21 cellular contexts compared by ENCODE assay signal in the genomic region with DNA sequence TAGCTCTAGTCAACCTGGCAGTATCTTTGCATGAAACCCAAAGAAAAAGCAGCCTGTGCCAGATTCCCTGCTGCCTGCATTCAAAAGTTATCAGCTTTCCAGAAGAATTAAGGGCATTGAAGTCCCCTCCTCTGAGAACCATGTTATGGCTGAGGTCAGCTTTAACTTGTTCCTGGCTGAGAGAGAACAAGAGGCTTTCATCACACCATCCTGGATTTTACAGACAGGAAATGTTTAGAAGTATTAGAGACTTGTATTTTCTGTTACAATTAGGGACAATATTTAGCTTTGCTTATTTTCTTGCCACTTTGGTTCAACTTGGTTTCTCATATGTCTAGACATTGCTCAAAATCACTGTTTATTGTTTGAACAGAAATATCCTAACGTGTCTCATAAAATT.
DNase-seq lines count a peak whose midpoint lies in the region; ATAC-seq and TF ChIP-seq lines count a peak whose summit lies in the region.
"Had no signal": no experiment of that assay in that cellular context is flagged by ENCODE, and none has a peak within 500 bp of the region (broad histone marks: within the 10 kb centered on the region; RNA-seq: fewer than 3 reads in every experiment).

No MANE protein-coding gene starts in this region.

- H3K27me3 ChIP-seq in cardiac muscle cell (no peaks in the 10 kb centered on the region), heart right ventricle (no peaks in the 10 kb centered on the region), smooth muscle cell (ENCODE audit: low read depth) (no peaks in the 10 kb centered on the region), uterus (no peaks in the 10 kb centered on the region)
- H3K27me3 ChIP-seq: MG63, SJCRH30 had no signal

- H3K36me3 Mint-ChIP-seq in endothelial cell (ENCODE audit: low read depth, unreplicated experiment) (no peaks in the 10 kb centered on the region), mesothelial cell of epicardium (no peaks in the 10 kb centered on the region)
- H3K36me3 Mint-ChIP-seq: CD8-positive, alpha-beta T cell had no signal

- H4K20me1 ChIP-seq in smooth muscle cell (ENCODE audit: low read depth): no peaks in the 10 kb centered on the region

- TF ChIP-seq POLR2A in uterus (IDR thresholded peaks at IDR 0.05): no peak

- H3K9me3 Mint-ChIP-seq in endothelial cell (ENCODE audit: unreplicated experiment) (no peaks in the 10 kb centered on the region), mesothelial cell of epicardium (peaks cover 5% of the 10 kb centered on the region)
- H3K9me3 Mint-ChIP-seq: CD8-positive, alpha-beta T cell had no signal

- peak overlapping the region; percentile 20 for H3K4me2 ChIP-seq in smooth muscle cell

- ATAC-seq in heart right ventricle (no peak), GM21515 (IDR thresholded peaks at IDR 0.05; ENCODE audit: unreplicated experiment) (no peak), GM18519 (IDR thresholded peaks at IDR 0.05; ENCODE audit: low FRiP score, unreplicated experiment) (no peak)
- ATAC-seq: CD8-positive, alpha-beta T cell had no signal

- TF ChIP-seq CTCF in cardiac muscle cell (IDR thresholded peaks at IDR 0.05; ENCODE audit: low read depth, low read length) (no peak), heart right ventricle (IDR thresholded peaks at IDR 0.05) (no peak), endothelial cell (IDR thresholded peaks at IDR 0.05; ENCODE audit: unreplicated experiment) (no peak), mesothelial cell of epicardium (IDR thresholded peaks at IDR 0.05; ENCODE audit: unreplicated experiment) (no peak), smooth muscle cell (IDR thresholded peaks at IDR 0.05; ENCODE audit: borderline replicate concordance, insufficient read depth, poor library complexity, severe bottlenecking) (no peak), uterus (IDR thresholded peaks at IDR 0.05) (no peak)

- H3K9me3 ChIP-seq in cardiac muscle cell (ENCODE audit: low read depth): no peaks in the 10 kb centered on the region
- H3K9me3 ChIP-seq in heart right ventricle: no peaks in the 10 kb centered on the region
- H3K9me3 ChIP-seq in smooth muscle cell (replicated peaks; ENCODE audit: low read depth): no peaks in the 10 kb centered on the region
- H3K9me3 ChIP-seq in uterus: no peaks in the 10 kb centered on the region
- H3K9me3 ChIP-seq: MG63, SJCRH30 had no signal

- H3K27ac ChIP-seq in cardiac muscle cell: no peak overlapping the region
- H3K27ac ChIP-seq in heart right ventricle: no peak overlapping the region
- H3K27ac ChIP-seq in smooth muscle cell (ENCODE audit: low read depth): no peak overlapping the region
- no peak overlapping the region for H3K27ac ChIP-seq in uterus
- H3K27ac ChIP-seq: SJCRH30 had no signal

- H2AFZ ChIP-seq in smooth muscle cell (ENCODE audit: low read depth): peak overlapping the region; percentile 70

- no peaks in the 10 kb centered on the region for H3K79me2 ChIP-seq in smooth muscle cell (ENCODE audit: low read depth)

- H3K27ac Mint-ChIP-seq in endothelial cell (ENCODE audit: unreplicated experiment): peak overlapping the region; percentile 19
- H3K27ac Mint-ChIP-seq in mesothelial cell of epicardium: peak overlapping the region; percentile 45
- H3K27ac Mint-ChIP-seq: CD8-positive, alpha-beta T cell had no signal

- intact Hi-C loops in heart right ventricle (cut with DNase I) (no loop called here), uterus (cut with DNase I; ENCODE audit: low total_unique reads) (no loop called here)

- H3F3A ChIP-seq in smooth muscle cell (ENCODE audit: low read depth): peaks cover 4% of the 10 kb centered on the region

- H3K27me3 Mint-ChIP-seq in endothelial cell (ENCODE audit: unreplicated experiment): peaks cover 2% of the 10 kb centered on the region
- H3K27me3 Mint-ChIP-seq in mesothelial cell of epicardium (ENCODE audit: low read depth): no peaks in the 10 kb centered on the region

- H3K4me1 Mint-ChIP-seq in endothelial cell (ENCODE audit: unreplicated experiment) (peaks cover 18% of the 10 kb centered on the region), mesothelial cell of epicardium (peaks cover 69% of the 10 kb centered on the region)

- no peak overlapping the region for H3K4me3 Mint-ChIP-seq in endothelial cell (ENCODE audit: unreplicated experiment)
- H3K4me3 Mint-ChIP-seq in mesothelial cell of epicardium: no peak overlapping the region
- H3K4me3 Mint-ChIP-seq: CD8-positive, alpha-beta T cell had no signal

- H3K36me3 ChIP-seq in cardiac muscle cell: no peaks in the 10 kb centered on the region
- no peaks in the 10 kb centered on the region for H3K36me3 ChIP-seq in heart right ventricle
- H3K36me3 ChIP-seq in smooth muscle cell (ENCODE audit: low read depth): no peaks in the 10 kb centered on the region
- H3K36me3 ChIP-seq in uterus: no peaks in the 10 kb centered on the region
- H3K36me3 ChIP-seq: MG63, SJCRH30 had no signal

- H3K4me3 ChIP-seq in cardiac muscle cell (no peak overlapping the region), heart right ventricle (no peak overlapping the region), smooth muscle cell (no peak overlapping the region), uterus (no peak overlapping the region)
- H3K4me3 ChIP-seq: MG63, SJCRH30 had no signal

- H3K9ac ChIP-seq in smooth muscle cell (ENCODE audit: low read depth): no peak overlapping the region

- DNase-seq in cardiac muscle cell (ENCODE audit: low read depth in 1 of 2, low spot score in 1 of 2) (peak; percentile 16 to 45), heart right ventricle (no peak), endothelial cell (ENCODE audit: low spot score) (no peak), mesothelial cell of epicardium (ENCODE audit: low spot score in 2 of 2, unreplicated experiment in 2 of 2) (no peak), smooth muscle cell (lab: John Stamatoyannopoulos, UW; ENCODE audit: unreplicated experiment) (no peak), uterus (no peak)
- DNase-seq: 8988T; AML-193; C1 segment of cervical spinal cord; CD8-positive, alpha-beta T cell; DND-41; GOT3; Kasumi-1; MG63; NCI-H1436; NCI-H2029 treated with DMSO at 0.1 percent for 48 hours; NCI-H345; NCI-H524 treated with DMSO at 0.1 percent for 48 hours; SJCRH30 had no signal

- WGBS in heart right ventricle, 2 donors: 77 to 81% methylated on average over 1 of the region's 1 CpG
- 39% methylated on average over 1 of the region's 1 CpG for WGBS in smooth muscle cell (ENCODE audit: low lambda C conversion rate)

- H3K4me1 ChIP-seq in cardiac muscle cell (ENCODE audit: low read depth): no peaks in the 10 kb centered on the region
- H3K4me1 ChIP-seq in heart right ventricle: peaks cover 0 to 4% (median 0%) of the 10 kb centered on the region in 9 donors
- peaks cover 20% of the 10 kb centered on the region for H3K4me1 ChIP-seq in smooth muscle cell (ENCODE audit: low read depth)
- no peaks in the 10 kb centered on the region for H3K4me1 ChIP-seq in uterus
- H3K4me1 ChIP-seq: SJCRH30 had no signal

Comparison
In these comparisons a context has a peak if more than half of its experiments do, and no peak if none do; other contexts are left out.
1. DNase-seq: peak in cardiac muscle cell (2 of 2); none in heart right ventricle (0 of 2), endothelial cell (single experiment), mesothelial cell of epicardium (0 of 2), smooth muscle cell (single experiment) and uterus (0 of 2).